Comparison of ENCODE assay signal across 18 cellular contexts in the genomic region with DNA sequence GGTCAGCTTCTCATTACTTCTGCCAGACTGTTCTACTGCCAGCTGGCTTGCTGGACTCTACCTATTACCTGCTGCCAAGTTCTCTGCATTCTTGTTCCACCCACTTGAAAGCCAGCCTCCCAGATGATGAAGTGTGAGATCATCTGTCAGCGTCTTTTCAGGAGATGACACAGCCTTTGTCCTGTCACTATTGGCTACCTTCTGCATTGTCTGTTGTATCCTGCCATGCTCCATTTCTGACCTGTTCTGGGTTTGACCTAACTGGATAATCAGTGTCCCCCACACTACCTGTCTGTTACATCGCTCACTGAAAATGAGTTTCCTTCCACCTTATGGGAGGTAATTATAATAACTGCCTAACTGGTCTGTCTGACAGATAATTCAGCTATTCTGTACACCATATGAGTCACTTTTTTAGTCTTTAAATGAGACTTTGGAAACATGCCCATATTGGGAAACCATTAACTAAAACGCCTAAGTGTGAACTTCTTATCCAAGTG.
DNase-seq lines count a peak whose midpoint lies in the region; ATAC-seq and TF ChIP-seq lines count a peak whose summit lies in the region.
"Had no signal": no experiment of that assay in that cellular context is flagged by ENCODE, and none has a peak within 500 bp of the region (broad histone marks: within the 10 kb centered on the region; RNA-seq: fewer than 3 reads in every experiment).

No MANE protein-coding gene starts in this region.

- H3K36me3 ChIP-seq in suprapubic skin = no peaks in the 10 kb centered on the region
- H3K36me3 ChIP-seq: BE2C, cardiac muscle cell, pancreas, spleen, stomach had no signal

- WGBS in suprapubic skin = 62% methylated on average over 3 of the region's 3 CpGs

- TF ChIP-seq POLR2A in suprapubic skin (IDR thresholded peaks at IDR 0.05) = no peak

- CTCF ChIA-PET in RWPE1 (lab: Yijun Ruan, JAX) = interaction anchor here (0.6 kb wide), 1 partner anchor 318 kb away, joined by 3 read pairs; no protein-coding TSS in a partner anchor

- no peaks in the 10 kb centered on the region for H3K4me1 ChIP-seq in suprapubic skin
- H3K4me1 ChIP-seq: BE2C, spleen, stomach had no signal

- TF ChIP-seq EP300 in suprapubic skin (IDR thresholded peaks at IDR 0.05) = no peak

- TF ChIP-seq CTCF in LNCaP clone FGC (IDR thresholded peaks at IDR 0.05; ENCODE audit: control insufficient read depth, extremely low read depth, insufficient read depth) (no peak), RWPE1 (conservative IDR thresholded peaks at IDR 0.05; ENCODE audit: low read depth) (no peak), foreskin fibroblast (IDR thresholded peaks at IDR 0.05; ENCODE audit: low read depth, low read length) (no peak), suprapubic skin (IDR thresholded peaks at IDR 0.05) (no peak)

- H3K27me3 ChIP-seq in suprapubic skin = no peaks in the 10 kb centered on the region
- H3K27me3 ChIP-seq: BE2C, cardiac muscle cell, spleen, stomach had no signal

- DNase-seq in DMS53 treated with DMSO at 0.1 percent for 48 hours (lab: John Stamatoyannopoulos, UW; ENCODE audit: unreplicated experiment) (peak; percentile 89), LNCaP clone FGC (ENCODE audit: low read depth) (peak; percentile 2), RWPE1 (ENCODE audit: low spot score) (peak; percentile 87), kidney glomerular epithelial cell (lab: John Stamatoyannopoulos, UW) (peak; percentile 94), foreskin fibroblast (no peak), NK-92 (lab: John Stamatoyannopoulos, UW; ENCODE audit: unreplicated experiment) (no peak), suprapubic skin (ENCODE audit: low spot score in 2 of 2) (no peak)
- DNase-seq: activated CD4-positive, alpha-beta T cell treated with anti-CD3 and anti-CD28 coated beads for 1 hour; BE2C; effector memory CD8-positive, alpha-beta T cell; glutamatergic neuron; NCI-H146; NCI-H524; pancreas; spleen; stomach had no signal

- H3K9me3 ChIP-seq in suprapubic skin = no peaks in the 10 kb centered on the region
- H3K9me3 ChIP-seq: BE2C, pancreas had no signal

- no peak for ATAC-seq in GM18502 (IDR thresholded peaks at IDR 0.05; ENCODE audit: poor library complexity, unreplicated experiment)
- ATAC-seq: effector memory CD8-positive, alpha-beta T cell had no signal

- no peak overlapping the region for H3K4me3 ChIP-seq in LNCaP clone FGC (ENCODE audit: low read depth, low read length)
- H3K4me3 ChIP-seq in foreskin fibroblast (ENCODE audit: low read depth in 1 of 2, low read length in 2 of 2) = no peak overlapping the region
- no peak overlapping the region for H3K4me3 ChIP-seq in suprapubic skin
- H3K4me3 ChIP-seq: cardiac muscle cell, pancreas, spleen, stomach had no signal

- POLR2A ChIA-PET in RWPE1 (lab: Yijun Ruan, JAX; ENCODE audit: low non-redundant PET) = no interaction called here

- H3K27ac ChIP-seq in RWPE1 (no peak overlapping the region), suprapubic skin (no peak overlapping the region)
- H3K27ac ChIP-seq: cardiac muscle cell, pancreas, spleen, stomach had no signal

Comparison
In these comparisons a context has a peak if more than half of its experiments do, and no peak if none do; other contexts are left out.
1. DNase-seq: peak in DMS53 treated with DMSO at 0.1 percent for 48 hours (single experiment), LNCaP clone FGC (single experiment), RWPE1 (single experiment) and kidney glomerular epithelial cell (single experiment); none in foreskin fibroblast (0 of 2), NK-92 (single experiment) and suprapubic skin (0 of 2).